8 cellular contexts compared by ENCODE assay signal in the genomic region with DNA sequence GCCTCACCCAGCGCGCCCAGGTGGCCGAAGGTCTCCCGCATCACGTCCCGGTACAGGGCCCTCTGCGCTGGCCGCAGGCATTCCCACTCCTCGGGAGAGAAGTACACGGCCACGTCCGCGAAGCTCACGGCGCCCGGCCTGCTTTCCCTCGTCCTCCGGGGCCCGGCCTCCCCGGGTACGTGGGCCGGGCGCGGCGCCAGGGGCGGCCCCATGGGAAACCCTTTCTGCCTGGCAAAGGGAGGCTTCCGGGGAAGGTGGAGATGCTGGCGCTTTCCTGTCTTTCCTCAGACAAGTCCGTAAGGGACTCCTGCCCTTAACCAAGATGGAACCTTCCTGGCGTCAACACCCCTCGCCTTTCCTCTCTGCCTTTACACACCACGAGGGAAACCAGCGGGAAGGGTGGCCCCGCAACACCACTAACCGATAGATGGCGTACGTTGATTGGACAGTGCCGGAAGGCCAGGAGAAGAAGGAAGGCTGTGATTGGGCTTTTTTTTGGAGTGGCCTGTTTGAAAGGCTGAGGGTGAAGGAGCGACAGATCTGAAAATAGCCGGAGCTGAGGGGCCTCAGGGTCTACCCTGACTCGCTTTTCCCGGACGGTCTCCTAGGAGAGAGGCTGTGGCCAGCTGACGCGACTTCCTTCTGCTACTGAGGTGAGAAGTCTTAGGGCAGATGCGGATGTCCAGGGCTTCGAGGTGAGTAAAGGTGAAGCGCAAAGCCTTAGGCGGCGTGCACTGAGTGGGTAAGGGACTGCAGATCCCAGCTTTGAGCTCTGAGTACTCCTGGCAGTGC. TPM values are rescaled to one million over a fixed set of nuclear protein-coding genes. Genes with fewer than 3 reads are reported as not detected.
DNase-seq lines count a peak whose midpoint lies in the region; ATAC-seq and TF ChIP-seq lines count a peak whose summit lies in the region.

A gene (minus strand): TSS at position 298 of the 792 bp plus-strand sequence. CDS start 86 bp downstream, at position 212.

- TF ChIP-seq POLR2A in adrenal gland (IDR thresholded peaks at IDR 0.05) (peak in 1 of 2 donors; percentile 44), heart left ventricle (IDR thresholded peaks at IDR 0.05) (peak in 1 of 2 donors; percentile 54), transverse colon (IDR thresholded peaks at IDR 0.05) (peak; percentile 45)

- peaks cover 12% of the 10 kb centered on the region; the same call in 1 of the 2 replicates for H3K36me3 Mint-ChIP-seq in HFFc6 (ENCODE audit: low read depth)

- peaks cover 13% of the 10 kb centered on the region for H3K4me1 Mint-ChIP-seq in HFFc6 (ENCODE audit: low read depth)

- H3K27ac ChIP-seq in adrenal gland (peak within 1 kb of the TSS; percentile 58 to 91 (median 84)), heart left ventricle (peak within 1 kb of the TSS; percentile 83 to 97 (median 88)), trophoblast cell (ENCODE audit: low read depth, low read length) (peak within 1 kb of the TSS; percentile 74), transverse colon (peak within 1 kb of the TSS; percentile 90 to 95 (median 90))

- H3K4ac ChIP-seq in trophoblast cell (ENCODE audit: low read depth, low read length): peak within 1 kb of the TSS; percentile 78

- H3K27me3 ChIP-seq in adrenal gland: no peaks in the 10 kb centered on the region
- H3K27me3 ChIP-seq in heart left ventricle: no peaks in the 10 kb centered on the region
- H3K27me3 ChIP-seq in trophoblast cell (ENCODE audit: insufficient read depth, low read length): no peaks in the 10 kb centered on the region
- H3K27me3 ChIP-seq in transverse colon: no peaks in the 10 kb centered on the region

- no peaks in the 10 kb centered on the region for H3K9me3 Mint-ChIP-seq in HFFc6

- peaks cover 10 to 13% of the 10 kb centered on the region in 2 donors for H3K4me1 ChIP-seq in adrenal gland (replicated peaks in 1 of 2)
- H3K4me1 ChIP-seq in heart left ventricle: peaks cover 0 to 25% (median 10%) of the 10 kb centered on the region in 12 donors
- H3K4me1 ChIP-seq in trophoblast cell (ENCODE audit: control insufficient read depth in 1 of 2, insufficient read depth in 2 of 2, low read length in 2 of 2): peaks cover 3 to 5% of the 10 kb centered on the region in 2 experiments
- H3K4me1 ChIP-seq in transverse colon: peaks cover 7 to 40% (median 25%) of the 10 kb centered on the region in 4 donors

- H2BK12ac ChIP-seq in trophoblast cell (ENCODE audit: low read length): peak within 1 kb of the TSS; percentile 15

- H3K27ac Mint-ChIP-seq in HFFc6: peak within 1 kb of the TSS; percentile 85

- peak within 1 kb of the TSS; percentile 97 for H3K9ac ChIP-seq in trophoblast cell (ENCODE audit: low read length)

- DNase-seq in GM04504 (ENCODE audit: low read depth) (peak; percentile 99), HFFc6 (peak; percentile 99), NCI-H1105 treated with DMSO at 0.1 percent for 48 hours (lab: John Stamatoyannopoulos, UW) (peak; percentile 99), T follicular helper cell (ENCODE audit: low read depth) (peak; percentile 91), adrenal gland (peak; percentile 96 to 99 (median 99)), heart left ventricle (peak; percentile 94 to 98 (median 98)), trophoblast cell (peak; percentile 85 to 95), transverse colon (peak; percentile 97)

- peak within 1 kb of the TSS; percentile 67 for H2BK120ac ChIP-seq in trophoblast cell (ENCODE audit: insufficient read depth, low read length, poor library complexity)

- in situ Hi-C loops in transverse colon (cut with MboI; ENCODE audit: low pct_ligation_motif_present in 1 of 4, low pct_unique_long_range_greater_than_20kb in 1 of 4, low sequenced_read_pairs in 3 of 4): no loop called here

- H3K4me3 Mint-ChIP-seq in HFFc6: peak within 1 kb of the TSS; percentile 95

- H4K12ac ChIP-seq in trophoblast cell (ENCODE audit: low read depth, low read length): peak within 1 kb of the TSS; percentile 95

- H4K91ac ChIP-seq in trophoblast cell (ENCODE audit: low read depth, low read length): peak within 1 kb of the TSS; percentile 86

- WGBS in adrenal gland, 4 donors: 1 to 2% (median 2%) methylated on average over 13 to 50 of the region's 50 CpGs
- 0 to 1% (median 0%) methylated on average over 29 to 50 of the region's 50 CpGs for WGBS in heart left ventricle, 4 donors
- no CpG with 5 or more reads among the region's 50 CpGs for WGBS in trophoblast cell (ENCODE audit: extremely low coverage, insufficient coverage, insufficient read length)
- WGBS in transverse colon (ENCODE audit: low coverage in 1 of 2), 2 donors: 2% methylated on average over 38 of the region's 50 CpGs; no CpG with 5 or more reads in 1 of the 2 donors

- peak; percentile 98 to 100 (median 99) for ATAC-seq in heart left ventricle

- H2AFZ ChIP-seq in trophoblast cell (ENCODE audit: insufficient read depth, low read length, poor library complexity): peak within 1 kb of the TSS; percentile 80

- peaks cover 12% of the 10 kb centered on the region for H3K79me1 ChIP-seq in trophoblast cell (ENCODE audit: low read length)

- peak within 1 kb of the TSS; percentile 85 for H3K14ac ChIP-seq in trophoblast cell (ENCODE audit: low read length)

- peaks cover 0 to 20% of the 10 kb centered on the region in 2 donors for H3K36me3 ChIP-seq in adrenal gland (replicated peaks in 1 of 2)
- H3K36me3 ChIP-seq in heart left ventricle: peaks cover 0 to 37% (median 29%) of the 10 kb centered on the region in 9 donors
- peaks cover 27% of the 10 kb centered on the region in 2 experiments for H3K36me3 ChIP-seq in trophoblast cell (ENCODE audit: control insufficient read depth in 1 of 2, insufficient read depth in 2 of 2, low read length in 2 of 2)
- peaks cover 0 to 7% (median 3%) of the 10 kb centered on the region in 4 donors for H3K36me3 ChIP-seq in transverse colon

- H3K79me2 ChIP-seq in trophoblast cell (ENCODE audit: control insufficient read depth, insufficient read depth, low read length, poor library complexity): peaks cover 7% of the 10 kb centered on the region

- H2BK5ac ChIP-seq in trophoblast cell (ENCODE audit: low read depth, low read length, poor library complexity): peak within 1 kb of the TSS; percentile 38

- intact Hi-C loops in adrenal gland (cut with DNase I): no loop called here
- intact Hi-C loops in heart left ventricle (cut with DNase I): loop anchor here in 7 of 10 donors (1.0 to 10.0 kb wide), 12 partner anchors 13 to 72 kb away; a partner anchor contains a TSS
- intact Hi-C loops in transverse colon (cut with DNase I; ENCODE audit: low total_unique reads): no loop called here

- peak; percentile 68; the same call in 1 of the 2 replicates for TF ChIP-seq CTCF in HFFc6 (IDR thresholded peaks at IDR 0.05)
- peak in 3 of 6 experiments; percentile 1 to 19 (median 8) for TF ChIP-seq CTCF in adrenal gland (IDR thresholded peaks at IDR 0.05)
- TF ChIP-seq CTCF in heart left ventricle (IDR thresholded peaks at IDR 0.05): peak in 11 of 12 donors; percentile 10 to 57 (median 33)
- peak in 2 of 5 experiments; percentile 18 to 22 for TF ChIP-seq CTCF in transverse colon (IDR thresholded peaks at IDR 0.05)

- peak within 1 kb of the TSS; percentile 96 for H2AK5ac ChIP-seq in trophoblast cell (ENCODE audit: low read length)

- TF ChIP-seq EP300 in transverse colon (IDR thresholded peaks at IDR 0.05; ENCODE audit: low read depth): no peak

- H3K4me3 ChIP-seq in adrenal gland (peak within 1 kb of the TSS; percentile 51 to 80 (median 72)), heart left ventricle (peak within 1 kb of the TSS; percentile 54 to 93 (median 74)), trophoblast cell (ENCODE audit: low read depth, low read length) (peak within 1 kb of the TSS; percentile 83), transverse colon (peak within 1 kb of the TSS; percentile 54 to 85 (median 67))

- H3K4me2 ChIP-seq in trophoblast cell (ENCODE audit: low read length): peak within 1 kb of the TSS; percentile 96

- no peaks in the 10 kb centered on the region for H3K9me3 ChIP-seq in adrenal gland (replicated peaks in 1 of 3)
- H3K9me3 ChIP-seq in heart left ventricle: no peaks in the 10 kb centered on the region
- no peaks in the 10 kb centered on the region for H3K9me3 ChIP-seq in trophoblast cell (ENCODE audit: insufficient read depth, low read depth, low read length)
- no peaks in the 10 kb centered on the region for H3K9me3 ChIP-seq in transverse colon

- no peak within 1 kb of the TSS for H3K23ac ChIP-seq in trophoblast cell (ENCODE audit: low read length)

- peaks cover 2% of the 10 kb centered on the region for H3K27me3 Mint-ChIP-seq in HFFc6 (ENCODE audit: insufficient read depth)

- H3K18ac ChIP-seq in trophoblast cell (ENCODE audit: low read length): peak within 1 kb of the TSS; percentile 82

- H4K8ac ChIP-seq in trophoblast cell (ENCODE audit: low read depth, low read length): peak within 1 kb of the TSS; percentile 85

RNA-seq across cellular contexts. Expression of the gene that starts here (rescaled TPM):
- total RNA-seq in HFFc6 (2021; fragmentation: NEBNext Ultra II Directional; extraction: Animal tissue kit (Norgen Biotek cat#: 25700)): 10 to 100 TPM in 3 of 6 experiments, 1 to 10 TPM in 3; 7.3 to 12.2 (median 10.1) TPM
- total RNA-seq in adrenal gland (10 to 100 TPM in 7 of 8 donors, 1 to 10 TPM in 1; 9.4 to 37.0 (median 15.4) TPM), heart left ventricle (10 to 100 TPM in 1 of 9 donors, 1 to 10 TPM in 8; 2.9 to 10.9 (median 4.8) TPM), transverse colon (100 to 1,000 TPM in 1 of 4 donors, 10 to 100 TPM in 3; 17.2 to 131 (median 20.5) TPM)
- polyA plus RNA-seq in adrenal gland (10 to 100 TPM in 1 of 3 donors, 1 to 10 TPM in 2; 3.4 to 11.2 (median 8.9) TPM), heart left ventricle (1 to 10 TPM; 3.0 to 4.5 TPM)
- 5.0 and 5.2 TPM in 2 replicates for polyA plus RNA-seq in trophoblast cell (2013)

Comparison
In these comparisons a context has a peak if more than half of its experiments do, and no peak if none do; other contexts are left out.
1. Peak in every context shown above with its lines: DNase-seq, ATAC-seq, H3K4me3 ChIP-seq and H3K27ac ChIP-seq.
2. intact Hi-C loops: an anchor here in heart left ventricle (1.0 to 10.0 kb wide); none called in adrenal gland and transverse colon.